ENCODE assay signal across 16 cellular contexts in the genomic region with DNA sequence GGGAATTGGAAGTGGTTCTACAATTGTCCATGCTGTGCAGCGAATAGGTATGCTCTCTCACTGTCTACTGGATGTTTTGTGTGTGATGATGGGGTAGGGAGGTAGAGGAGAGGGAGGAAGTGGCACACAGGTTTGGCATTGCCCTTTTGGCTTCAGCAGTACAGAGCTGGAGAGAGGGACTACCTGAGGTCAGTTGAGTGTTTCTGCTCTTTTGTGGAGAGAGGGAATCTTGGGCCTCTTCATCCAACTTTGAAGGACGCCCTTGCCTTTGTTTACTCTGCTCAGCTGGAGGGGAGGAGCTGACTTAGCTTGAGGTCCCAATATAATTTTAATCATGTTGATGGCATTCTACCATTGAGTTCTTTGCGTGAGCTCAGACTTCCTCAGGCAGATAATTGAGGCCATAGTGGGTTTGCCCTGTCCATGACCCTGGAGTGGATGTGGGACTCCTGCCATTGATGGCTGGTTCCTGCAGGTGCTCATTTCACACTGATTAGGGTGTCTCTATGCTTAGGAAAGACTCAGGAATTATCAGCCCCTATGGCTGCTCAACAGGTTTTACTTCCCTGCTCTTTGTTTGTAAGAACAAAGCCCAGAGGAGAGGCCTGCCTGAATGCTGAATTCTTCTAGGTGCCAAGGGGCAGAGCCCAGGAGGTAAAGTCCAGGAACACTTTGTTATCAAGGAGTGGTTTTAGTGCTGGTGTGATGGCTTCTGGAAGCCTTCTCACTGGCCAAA. TPM values are rescaled to one million over a fixed set of nuclear protein-coding genes. Genes with fewer than 3 reads are reported as not detected.
A peak's percentile ranks its signal among the peaks of the same experiment; 100 is the strongest.
DNase-seq lines count a peak whose midpoint lies in the region; ATAC-seq and TF ChIP-seq lines count a peak whose summit lies in the region.
"Had no signal": no experiment of that assay in that cellular context is flagged by ENCODE, and none has a peak within 500 bp of the region (broad histone marks: within the 10 kb centered on the region; RNA-seq: fewer than 3 reads in every experiment).

No MANE protein-coding gene starts in this region.

- peak overlapping the region; percentile 91 for H3K27ac Mint-ChIP-seq in progenitor cell of endocrine pancreas
- H3K27ac Mint-ChIP-seq: HFFc6 had no signal

- H3K27ac ChIP-seq in Peyer's patch: peak overlapping the region in 3 of 4 donors; percentile 41 to 80 (median 69)
- no peak overlapping the region for H3K27ac ChIP-seq in iPS-20b (ENCODE audit: low read length)

- TF ChIP-seq CTCF in Peyer's patch (IDR thresholded peaks at IDR 0.05) (no peak), progenitor cell of endocrine pancreas (IDR thresholded peaks at IDR 0.05; ENCODE audit: unreplicated experiment) (no peak)

- H3K27me3 ChIP-seq in Peyer's patch (no peaks in the 10 kb centered on the region), iPS-20b (ENCODE audit: insufficient read depth, low read length) (no peaks in the 10 kb centered on the region)

- ATAC-seq in HG02852 (IDR thresholded peaks at IDR 0.05; ENCODE audit: unreplicated experiment) (no peak), HG02759 (IDR thresholded peaks at IDR 0.05; ENCODE audit: unreplicated experiment) (no peak)
- ATAC-seq: SK-N-SH treated with all-trans-retinoic acid at 6 μM for 48 hours had no signal

- H3K9me3 Mint-ChIP-seq in progenitor cell of endocrine pancreas (ENCODE audit: low read depth): peaks cover 3% of the 10 kb centered on the region
- H3K9me3 Mint-ChIP-seq: HFFc6 had no signal

- peaks cover 22% of the 10 kb centered on the region for H3K4me1 Mint-ChIP-seq in progenitor cell of endocrine pancreas (ENCODE audit: low read depth)

- peaks cover 0 to 15% (median 0%) of the 10 kb centered on the region in 3 donors for H3K36me3 ChIP-seq in Peyer's patch
- peaks cover 42% of the 10 kb centered on the region for H3K36me3 ChIP-seq in iPS-20b (ENCODE audit: insufficient read depth, low read depth, low read length)

- no peak overlapping the region for H3K4me3 Mint-ChIP-seq in progenitor cell of endocrine pancreas (ENCODE audit: low read depth)
- H3K4me3 Mint-ChIP-seq: activated naive CD4-positive, alpha-beta T cell treated with anti-CD3 and anti-CD28 coated beads, Interleukin-2, amount 10 ng/mL, durations not matched to agents 7 days and 5 days; HFFc6 had no signal

- DNase-seq in ELF-1 (ENCODE audit: low read depth, low spot score) (peak; percentile 66), Peyer's patch (peak in 2 of 3 donors; percentile 59 to 80), progenitor cell of endocrine pancreas (ENCODE audit: low spot score, unreplicated experiment) (no peak), RPMI8226 (no peak), KBM-7 (no peak)
- DNase-seq: activated CD4-positive, alpha-beta T cell treated with anti-CD3 and anti-CD28 coated beads, Interleukin-2, amount 50 U/mL, for 1 hour; activated naive CD4-positive, alpha-beta T cell treated with anti-CD3 and anti-CD28 coated beads, Interleukin-2, amount 10 ng/mL, durations not matched to agents 7 days and 5 days; cortex of kidney; EL; HFFc6; NCI-H2081 treated with DMSO at 0.1 percent for 48 hours; NCI-H526 had no signal

- H3K9me3 ChIP-seq in Peyer's patch (no peaks in the 10 kb centered on the region), iPS-20b (ENCODE audit: insufficient read depth, low read depth, low read length) (no peaks in the 10 kb centered on the region)

- H3K27me3 Mint-ChIP-seq in progenitor cell of endocrine pancreas: no peaks in the 10 kb centered on the region
- H3K27me3 Mint-ChIP-seq: activated naive CD4-positive, alpha-beta T cell treated with anti-CD3 and anti-CD28 coated beads, Interleukin-2, amount 10 ng/mL, durations not matched to agents 7 days and 5 days had no signal

- no peak for TF ChIP-seq POLR2A in Peyer's patch (IDR thresholded peaks at IDR 0.05)

- peaks cover 27% of the 10 kb centered on the region for H3K36me3 Mint-ChIP-seq in progenitor cell of endocrine pancreas (ENCODE audit: insufficient read depth)

- H3K4me3 ChIP-seq in Peyer's patch (no peak overlapping the region), iPS-20b (ENCODE audit: low read length) (peak overlapping the region; percentile 14; the same call in 1 of the 2 replicates)

- in situ Hi-C loops in KBM-7 (cut with MboI; ENCODE audit: low pct_unique_long_range_greater_than_20kb, low sequenced_read_pairs): no loop called here

- H3K4me1 ChIP-seq in Peyer's patch: peaks cover 0 to 16% (median 0%) of the 10 kb centered on the region in 4 donors
- H3K4me1 ChIP-seq in iPS-20b (ENCODE audit: insufficient read depth, low read length): peaks cover 21% of the 10 kb centered on the region

- H3K9ac ChIP-seq in iPS-20b (ENCODE audit: low read depth, low read length): no peak overlapping the region; the same call in 1 of the 2 replicates

RNA-seq across cellular contexts. Expression of gene RPIA, which starts 7.2 kb away (rescaled TPM):
- 10 to 100 TPM; 16.3 to 28.1 (median 16.6) TPM for total RNA-seq in Peyer's patch
- total RNA-seq in progenitor cell of endocrine pancreas: 24.6 and 27.1 TPM in 2 replicates

Comparison
In these comparisons a context has a peak if more than half of its experiments do, and no peak if none do; other contexts are left out.
1. DNase-seq: peak in ELF-1 (single experiment) and Peyer's patch (2 of 3); none in progenitor cell of endocrine pancreas (single experiment), RPMI8226 (single experiment) and KBM-7 (single experiment).